ENCODE assay signal across 26 cellular contexts in genomic region chr5:90881626-90882150, GRCh38.
"Had no signal": no experiment of that assay in that cellular context is flagged by ENCODE, and none has a peak within 500 bp of the region (broad histone marks: within the 10 kb centered on the region; RNA-seq: fewer than 3 reads in every experiment).

No MANE protein-coding gene starts in this region.

- H3K4me3 ChIP-seq: breast epithelium, SK-N-MC had no signal

- H3K27ac ChIP-seq: breast epithelium, SK-N-MC had no signal

- H3K36me3 ChIP-seq: breast epithelium had no signal

- H3K27me3 ChIP-seq: breast epithelium had no signal

- ATAC-seq: activated CD8-positive, alpha-beta memory T cell treated with anti-CD3 and anti-CD28 coated beads, Interleukin-2, amount 10 ng/mL, durations not matched to agents 7 days and 5 days; Panc1; Right ventricle myocardium inferior had no signal

- H3K9me3 ChIP-seq: breast epithelium had no signal

- H3K4me1 ChIP-seq: breast epithelium had no signal

- DNase-seq: activated B cell treated with CpG ODN at 0.5 μM for 24 hours; activated CD4-positive, alpha-beta T cell treated with anti-CD3 and anti-CD28 coated beads for 1 hour; activated CD4-positive, alpha-beta T cell treated with anti-CD3 and anti-CD28 coated beads, Interleukin-2, amount 10 ng/mL, durations not matched to agents 24 days and 14 days; activated CD4-positive, alpha-beta T cell treated with anti-CD3 and anti-CD28 coated beads, Interleukin-2, amount 50 U/mL, for 48 hours; activated CD8-positive, alpha-beta memory T cell treated with anti-CD3 and anti-CD28 coated beads, Interleukin-2, amount 10 ng/mL, durations not matched to agents 7 days and 5 days; activated effector memory CD4-positive, alpha-beta T cell treated with Interleukin-2 at 50 U/mL for 16 hours; activated naive CD4-positive, alpha-beta T cell; activated T-cell treated with anti-CD3 and anti-CD28 coated beads, Interleukin-2, amount 50 U/mL, for 24 hours; aorta; caudate nucleus; Kasumi-1; KBM-7; NCI-H1105 treated with DMSO at 0.1 percent for 48 hours; NCI-H1436 treated with DMSO at 0.1 percent for 48 hours; NCI-H187; NCI-H2081 treated with DMSO at 0.1 percent for 48 hours; NCI-H526; NCI-H82; NK-92 treated with Interleukin-12 subunit alpha and Interleukin-12 subunit beta, amount 100 ng/mL, for 24 hours; OCI-M1; RPMI8226; T-helper 1 cell had no signal
